ENCODE assay signal across 18 cellular contexts in genomic region chr7:54882121-54882520, GRCh38.
A peak's percentile ranks its signal among the peaks of the same experiment; 100 is the strongest.
DNase-seq lines count a peak whose midpoint lies in the region; ATAC-seq, FAIRE-seq and TF ChIP-seq lines count a peak whose summit lies in the region.
"Had no signal": no experiment of that assay in that cellular context is flagged by ENCODE, and none has a peak within 500 bp of the region (broad histone marks: within the 10 kb centered on the region; RNA-seq: fewer than 3 reads in every experiment).

No MANE protein-coding gene starts in this region.

- no peak overlapping the region for H2AFZ ChIP-seq in OCI-LY3 (ENCODE audit: low read depth, low read length)
- no peak overlapping the region for H2AFZ ChIP-seq in trophoblast cell (ENCODE audit: insufficient read depth, low read length, poor library complexity)

- H3K4me3 ChIP-seq in A549 (no peak overlapping the region), OCI-LY3 (ENCODE audit: low read length) (no peak overlapping the region), trophoblast cell (ENCODE audit: low read depth, low read length) (no peak overlapping the region), aorta (ENCODE audit: low read length in 2 of 2) (no peak overlapping the region)

- no peak for ATAC-seq in A549
- ATAC-seq in aorta (ENCODE audit: low FRiP score) = peak; percentile 63
- no peak for ATAC-seq in HG02884 (IDR thresholded peaks at IDR 0.05; ENCODE audit: unreplicated experiment)

- H3K4me2 ChIP-seq in A549 (peak overlapping the region; percentile 85), OCI-LY3 (ENCODE audit: low read length) (peak overlapping the region; percentile 65), trophoblast cell (ENCODE audit: low read length) (no peak overlapping the region)

- no peak overlapping the region for H2BK5ac ChIP-seq in trophoblast cell (ENCODE audit: low read depth, low read length, poor library complexity)

- peak overlapping the region; percentile 49 for H4K91ac ChIP-seq in trophoblast cell (ENCODE audit: low read depth, low read length)

- CTCF ChIA-PET in A549 (lab: Yijun Ruan, JAX) = interaction anchor here (1.1 to 1.2 kb wide), 4 partner anchors 20 to 175 kb away, joined by 3 to 4 read pairs (median 3); no protein-coding TSS in a partner anchor

- H4K20me1 ChIP-seq in OCI-LY3 (ENCODE audit: insufficient read depth, low read length) = no peaks in the 10 kb centered on the region

- H3K9me3 ChIP-seq in A549 (no peaks in the 10 kb centered on the region), OCI-LY3 (ENCODE audit: insufficient read depth, low read length) (no peaks in the 10 kb centered on the region), trophoblast cell (ENCODE audit: insufficient read depth, low read depth, low read length) (no peaks in the 10 kb centered on the region), aorta (ENCODE audit: control insufficient read depth, low read length) (no peaks in the 10 kb centered on the region)
- H3K9me3 ChIP-seq: BE2C had no signal

- no peak for TF ChIP-seq POLR2A in A549 (IDR thresholded peaks at IDR 0.05; ENCODE audit: low read length)

- POLR2A ChIA-PET in A549 (lab: Yijun Ruan, JAX) = interaction anchor here (2.1 kb wide), 1 partner anchor 104 kb away, joined by 5 read pairs; no protein-coding TSS in a partner anchor

- H3K36me3 ChIP-seq in OCI-LY3 (replicated peaks; ENCODE audit: low read depth, low read length) (peaks cover 2% of the 10 kb centered on the region), trophoblast cell (ENCODE audit: control insufficient read depth in 1 of 2, insufficient read depth in 2 of 2, low read length in 2 of 2) (no peaks in the 10 kb centered on the region), aorta (ENCODE audit: control insufficient read depth in 1 of 2, insufficient read depth in 2 of 2, low read length in 1 of 2) (no peaks in the 10 kb centered on the region)
- H3K36me3 ChIP-seq: BE2C had no signal

- H3K23ac ChIP-seq in trophoblast cell (ENCODE audit: low read length) = no peak overlapping the region

- no peak overlapping the region for H2AK5ac ChIP-seq in trophoblast cell (ENCODE audit: low read length)

- DNase-seq in A549 (ENCODE audit: low read depth in 1 of 2, low spot score in 1 of 2) = no peak
- no peak for DNase-seq in trophoblast cell
- no peak for DNase-seq in aorta
- DNase-seq in NCI-H1417 (lab: John Stamatoyannopoulos, UW) = no peak
- DNase-seq: ACHN; BE2C; C1 segment of cervical spinal cord; CD4-positive, CD25-positive, alpha-beta regulatory T cell; CD8-positive, alpha-beta memory T cell; COR-L47; GOT3; H7 had no signal

- TF ChIP-seq EP300 in A549 (IDR thresholded peaks at IDR 0.05) = no peak

- no peak overlapping the region for H3K9ac ChIP-seq in OCI-LY3 (ENCODE audit: low read length)
- no peak overlapping the region for H3K9ac ChIP-seq in trophoblast cell (ENCODE audit: low read length)

- no peak overlapping the region for H3K4ac ChIP-seq in trophoblast cell (ENCODE audit: low read depth, low read length)

- no peak overlapping the region for H2BK12ac ChIP-seq in trophoblast cell (ENCODE audit: low read length)

- peaks cover 87% of the 10 kb centered on the region for H3K4me1 ChIP-seq in A549
- peaks cover 54% of the 10 kb centered on the region for H3K4me1 ChIP-seq in OCI-LY3 (ENCODE audit: low read length)
- peaks cover 0 to 3% of the 10 kb centered on the region in 2 experiments for H3K4me1 ChIP-seq in trophoblast cell (ENCODE audit: control insufficient read depth in 1 of 2, insufficient read depth in 2 of 2, low read length in 2 of 2)
- no peaks in the 10 kb centered on the region for H3K4me1 ChIP-seq in aorta (ENCODE audit: control insufficient read depth in 1 of 2, insufficient read depth in 2 of 2, low read length in 2 of 2)

- H3K27me3 ChIP-seq in OCI-LY3 (ENCODE audit: low read depth, low read length) (no peaks in the 10 kb centered on the region), trophoblast cell (ENCODE audit: insufficient read depth, low read length) (no peaks in the 10 kb centered on the region), aorta (ENCODE audit: control insufficient read depth in 1 of 2, insufficient read depth in 2 of 2, low read length in 1 of 2) (no peaks in the 10 kb centered on the region)
- H3K27me3 ChIP-seq: BE2C had no signal

- intact Hi-C loops in aorta (cut with DNase I) = no loop called here

- FAIRE-seq in A549 (lab: Jason Lieb, UNC) = peak; percentile 65
- FAIRE-seq: G401.6, GM12891, GM19239, HepG2 had no signal

- H4K12ac ChIP-seq in trophoblast cell (ENCODE audit: low read depth, low read length) = no peak overlapping the region

- H3K79me2 ChIP-seq in OCI-LY3 (ENCODE audit: low read length) = no peaks in the 10 kb centered on the region
- H3K79me2 ChIP-seq in trophoblast cell (ENCODE audit: control insufficient read depth, insufficient read depth, low read length, poor library complexity) = no peaks in the 10 kb centered on the region

- TF ChIP-seq RAD21 in A549 (conservative IDR thresholded peaks at IDR 0.05 in 1 of 2, IDR thresholded peaks at IDR 0.05 in 1 of 2) = no peak

- H3K27ac ChIP-seq in A549 (peak overlapping the region; percentile 94 to 99), OCI-LY3 (ENCODE audit: low read length) (peak overlapping the region; percentile 81; the same call in 1 of the 2 replicates), trophoblast cell (ENCODE audit: low read depth, low read length) (no peak overlapping the region), aorta (ENCODE audit: low read depth in 1 of 2, low read length in 2 of 2) (no peak overlapping the region)

- H3K14ac ChIP-seq in trophoblast cell (ENCODE audit: low read length) = no peak overlapping the region

- 73% methylated on average over 2 of the region's 2 CpGs for WGBS in A549 (ENCODE audit: missing lambda C conversion rate)
- no CpG with 5 or more reads among the region's 2 CpGs for WGBS in trophoblast cell (ENCODE audit: extremely low coverage, insufficient coverage, insufficient read length)
- 3 to 7% methylated on average over 2 of the region's 2 CpGs for WGBS in aorta, 2 donors

- H4K8ac ChIP-seq in trophoblast cell (ENCODE audit: low read depth, low read length) = no peak overlapping the region

- H3K79me1 ChIP-seq in trophoblast cell (ENCODE audit: low read length) = peaks cover 3% of the 10 kb centered on the region

- no peak overlapping the region for H2BK120ac ChIP-seq in trophoblast cell (ENCODE audit: insufficient read depth, low read length, poor library complexity)

- TF ChIP-seq CTCF in A549 (IDR thresholded peaks at IDR 0.05) (no peak), OCI-LY3 (IDR thresholded peaks at IDR 0.05; ENCODE audit: low read depth, low read length) (no peak)

- H3K18ac ChIP-seq in trophoblast cell (ENCODE audit: low read length) = no peak overlapping the region

TF ChIP-seq in A549, 52 proteins besides CTCF, POLR2A, EP300 and RAD21:
- TF ChIP-seq CBX2 (IDR thresholded peaks at IDR 0.05; ENCODE audit: borderline replicate concordance, low read depth) = no peak
- no peak for TF ChIP-seq PHF8 (IDR thresholded peaks at IDR 0.05; ENCODE audit: borderline replicate concordance, low read depth)
- TF ChIP-seq CEBPB (IDR thresholded peaks at IDR 0.05) = no peak; a peak in 1 of 4 replicates
- TF ChIP-seq CBX8 (IDR thresholded peaks at IDR 0.05) = no peak
- TF ChIP-seq NPAS2 (CRISPR knock-in tag; IDR thresholded peaks at IDR 0.05; ENCODE audit: borderline replicate concordance) = no peak
- no peak for TF ChIP-seq MAFK (IDR thresholded peaks at IDR 0.05; ENCODE audit: partially characterized antibody)
- TF ChIP-seq HOXB13 (CRISPR knock-in tag; IDR thresholded peaks at IDR 0.05; ENCODE audit: low read depth) = no peak
- TF ChIP-seq USF2 (IDR thresholded peaks at IDR 0.05) = no peak
- no peak for TF ChIP-seq POLR2AphosphoS2 (conservative IDR thresholded peaks at IDR 0.05; ENCODE audit: low read length)
- TF ChIP-seq ATOH8 (CRISPR knock-in tag; IDR thresholded peaks at IDR 0.05; ENCODE audit: low read depth) = no peak
- no peak for TF ChIP-seq HMGXB4 (CRISPR knock-in tag; IDR thresholded peaks at IDR 0.05; ENCODE audit: borderline replicate concordance)

Comparison
In these comparisons a context has a peak if more than half of its experiments do, and no peak if none do; other contexts are left out.
1. H3K27ac ChIP-seq: peak in A549 (2 of 2) and OCI-LY3 (single experiment); none in trophoblast cell (single experiment) and aorta (0 of 2).